ENCODE assay signal across 9 cellular contexts in genomic region chrX:100829730-100830129, GRCh38. TPM values are rescaled to one million over a fixed set of nuclear protein-coding genes. Genes with fewer than 3 reads are reported as not detected.
DNase-seq lines count a peak whose midpoint lies in the region; ATAC-seq and TF ChIP-seq lines count a peak whose summit lies in the region.
"Had no signal": no experiment of that assay in that cellular context is flagged by ENCODE, and none has a peak within 500 bp of the region (broad histone marks: within the 10 kb centered on the region; RNA-seq: fewer than 3 reads in every experiment).

No MANE protein-coding gene starts in this region.

- H3K4me3 Mint-ChIP-seq in CD4-positive, alpha-beta T cell = peak overlapping the region; percentile 70

- DNase-seq in CD4-positive, alpha-beta T cell = no peak
- DNase-seq in HK-2 (ENCODE audit: unreplicated experiment) = peak; percentile 3
- DNase-seq in mammary epithelial cell = peak; percentile 78
- no peak for DNase-seq in KBM-7
- no peak for DNase-seq in NCI-H446 treated with DMSO at 0.1 percent for 48 hours (lab: John Stamatoyannopoulos, UW)
- DNase-seq in DMS79 (lab: John Stamatoyannopoulos, UW) = no peak
- no peak for DNase-seq in Right ventricle myocardium superior

- H3K4me1 ChIP-seq in mammary epithelial cell (ENCODE audit: insufficient read depth, low read length) = no peaks in the 10 kb centered on the region

- H4K20me1 ChIP-seq in mammary epithelial cell (ENCODE audit: insufficient read depth, low read length) = no peaks in the 10 kb centered on the region

- H3K9me3 Mint-ChIP-seq in CD4-positive, alpha-beta T cell = no peaks in the 10 kb centered on the region

- CTCF ChIA-PET in CD4-positive, alpha-beta T cell (lab: Charles Lee) = interaction anchor here (2.4 kb wide), 1 partner anchor 61 kb away, joined by 8 read pairs; no protein-coding TSS in a partner anchor
- CTCF ChIA-PET in mammary epithelial cell (lab: Charles Lee; ENCODE audit: low non-redundant PET) = no interaction called here

- H2AFZ ChIP-seq in mammary epithelial cell (ENCODE audit: low read depth, low read length) = no peak overlapping the region

- H3K9me3 ChIP-seq in CD4-positive, alpha-beta T cell (ENCODE audit: control insufficient read depth, low read length) = no peaks in the 10 kb centered on the region
- no peaks in the 10 kb centered on the region for H3K9me3 ChIP-seq in mammary epithelial cell (replicated peaks; ENCODE audit: insufficient read depth, low read length)

- H3K27ac ChIP-seq in CD4-positive, alpha-beta T cell (ENCODE audit: low read depth, low read length) = peak overlapping the region; percentile 21
- no peak overlapping the region for H3K27ac ChIP-seq in mammary epithelial cell (ENCODE audit: insufficient read depth, low read depth, low read length)

- dilution Hi-C loops in mammary epithelial cell (cut with HindIII; ENCODE audit: low sequenced_read_pairs) = no loop called here

- H3K36me3 ChIP-seq in mammary epithelial cell (ENCODE audit: insufficient read depth, low read length) = peaks cover 6% of the 10 kb centered on the region

- TF ChIP-seq CTCF in CD4-positive, alpha-beta T cell (IDR thresholded peaks at IDR 0.05) = no peak
- TF ChIP-seq CTCF in mammary epithelial cell (conservative IDR thresholded peaks at IDR 0.05 in 1 of 2, IDR thresholded peaks at IDR 0.05 in 1 of 2; ENCODE audit: extremely low read depth in 1 of 2, insufficient read depth in 1 of 2, low read depth in 1 of 2, low read length in 2 of 2) = no peak

- H3K4me3 ChIP-seq in mammary epithelial cell (replicated peaks in 1 of 3; ENCODE audit: insufficient read depth in 1 of 3, low read depth in 2 of 3, low read length in 3 of 3) = no peak overlapping the region

- in situ Hi-C loops in mammary epithelial cell (cut with MboI; ENCODE audit: low sequenced_read_pairs in 2 of 2) (no loop called here), KBM-7 (cut with MboI; ENCODE audit: low pct_unique_long_range_greater_than_20kb, low sequenced_read_pairs) (no loop called here)

- H3K27me3 ChIP-seq in CD4-positive, alpha-beta T cell (ENCODE audit: control insufficient read depth, insufficient read depth, low read length) = no peaks in the 10 kb centered on the region
- no peaks in the 10 kb centered on the region for H3K27me3 ChIP-seq in mammary epithelial cell (ENCODE audit: insufficient read depth, low read length)

- BruUV-seq in mammary epithelial cell (replicated peaks; lab: Mats Ljungman, UMichigan) = no TSS peak

- peaks cover 75% of the 10 kb centered on the region for H3K36me3 Mint-ChIP-seq in CD4-positive, alpha-beta T cell (ENCODE audit: low read depth)

- no peaks in the 10 kb centered on the region for H3K79me2 ChIP-seq in mammary epithelial cell (ENCODE audit: insufficient read depth, low read length)

- peak overlapping the region; percentile 90 for H3K27ac Mint-ChIP-seq in CD4-positive, alpha-beta T cell

- 33% methylated on average over 2 of the region's 2 CpGs for WGBS in mammary epithelial cell (ENCODE audit: low coverage, missing lambda C conversion rate)

- POLR2A ChIA-PET in CD4-positive, alpha-beta T cell (lab: Charles Lee) = interaction anchor here (1.5 kb wide), 1 partner anchor 9 kb away, joined by 5 read pairs; the partner anchor contains the start of gene CSTF2

- no peaks in the 10 kb centered on the region for H3K27me3 Mint-ChIP-seq in CD4-positive, alpha-beta T cell

- no peak overlapping the region for H3K9ac ChIP-seq in mammary epithelial cell (ENCODE audit: insufficient read depth, low read length)

- H3K4me1 Mint-ChIP-seq in CD4-positive, alpha-beta T cell (ENCODE audit: low read depth) = peaks cover 20% of the 10 kb centered on the region

- ATAC-seq in CD4-positive, alpha-beta T cell (ENCODE audit: poor library complexity) = peak; percentile 82
- ATAC-seq in GM21390 (IDR thresholded peaks at IDR 0.05; ENCODE audit: unreplicated experiment) (peak; percentile 79), Right ventricle myocardium superior (ENCODE audit: poor library complexity) (no peak)

- H3K4me2 ChIP-seq in mammary epithelial cell (ENCODE audit: insufficient read depth, low read depth, low read length) = no peak overlapping the region

- intact Hi-C loops in CD4-positive, alpha-beta T cell (cut with DNase I, micrococcal nuclease) = loop anchor here in 1 of 2 experiments (10.0 kb wide), 1 partner anchor 205 kb away; no protein-coding TSS in a partner anchor
- intact Hi-C loops in mammary epithelial cell (cut with micrococcal nuclease) (no loop called here), Right ventricle myocardium superior (cut with DNase I) (no loop called here)

RNA-seq across cellular contexts. Expression of gene CSTF2, which starts 9.5 kb away (rescaled TPM):
- 10 to 100 TPM in 1 of 2 experiments, 1 to 10 TPM in 1; 8.3 to 10.1 TPM for total RNA-seq in CD4-positive, alpha-beta T cell
- total RNA-seq in mammary epithelial cell (10 to 100 TPM; 13.7 to 27.4 TPM), Right ventricle myocardium superior (6.1 TPM)
- polyA plus RNA-seq in mammary epithelial cell = 26.1 TPM
- 29.8 TPM for polyA minus RNA-seq in mammary epithelial cell

RNA-seq across cellular contexts. Expression of gene NOX1, which starts 44.4 kb away (rescaled TPM):
- total RNA-seq in CD4-positive, alpha-beta T cell = under 1 TPM in 1 of 2 experiments, not detected in 1; 0.36 TPM
- not detected for total RNA-seq in mammary epithelial cell
- polyA plus RNA-seq in mammary epithelial cell = not detected
- polyA minus RNA-seq in mammary epithelial cell = not detected
- total RNA-seq in Right ventricle myocardium superior = not detected
- total RNA-seq: pulmonary artery endothelial cell had no signal

Comparison
In these comparisons a context has a peak if more than half of its experiments do, and no peak if none do; other contexts are left out.
1. DNase-seq: peak in HK-2 (single experiment) and mammary epithelial cell (single experiment); none in CD4-positive, alpha-beta T cell (0 of 10), KBM-7 (single experiment), NCI-H446 treated with DMSO at 0.1 percent for 48 hours (single experiment), DMS79 (single experiment) and Right ventricle myocardium superior (single experiment).